ENCODE assay signal across 11 cellular contexts in genomic region chr18:54968231-54968630, GRCh38. TPM values are rescaled to one million over a fixed set of nuclear protein-coding genes. Genes with fewer than 3 reads are reported as not detected.
DNase-seq lines count a peak whose midpoint lies in the region; ATAC-seq, FAIRE-seq and TF ChIP-seq lines count a peak whose summit lies in the region.
"Not testable (repeated sequence)": the region's sequence is repeated elsewhere in the genome, so short reads cannot be mapped to it uniquely, and the experiment has no call there.
"Had no signal": no experiment of that assay in that cellular context is flagged by ENCODE, and none has a peak within 500 bp of the region (broad histone marks: within the 10 kb centered on the region; RNA-seq: fewer than 3 reads in every experiment).

No MANE protein-coding gene starts in this region.

- H3K27ac ChIP-seq in PC-9 = peak overlapping the region; percentile 87
- peak overlapping the region; percentile 61 for H3K27ac ChIP-seq in foreskin keratinocyte
- H3K27ac ChIP-seq in trophoblast cell (ENCODE audit: low read depth, low read length) = peak overlapping the region; percentile 65

- not testable (repeated sequence) for H4K8ac ChIP-seq in trophoblast cell (ENCODE audit: low read depth, low read length)

- TF ChIP-seq CTCF in PC-9 (conservative IDR thresholded peaks at IDR 0.05); foreskin keratinocyte (conservative IDR thresholded peaks at IDR 0.05): not testable (repeated sequence)

- not testable (repeated sequence) for H3K79me1 ChIP-seq in trophoblast cell (ENCODE audit: low read length)

- peak overlapping the region; percentile 37 for H3K4me2 ChIP-seq in PC-9
- not testable (repeated sequence) for H3K4me2 ChIP-seq in trophoblast cell (ENCODE audit: low read length)

- peaks cover 15% of the 10 kb centered on the region for H3K4me1 ChIP-seq in PC-9 (replicated peaks; ENCODE audit: insufficient read depth)
- not testable (repeated sequence) for H3K4me1 ChIP-seq in foreskin keratinocyte; trophoblast cell (ENCODE audit: control insufficient read depth in 1 of 2, insufficient read depth in 2 of 2, low read length in 2 of 2)

- POLR2A ChIA-PET in PC-9 (lab: Charles Lee; ENCODE audit: unreplicated experiment) = not testable (repeated sequence)

- H2AFZ ChIP-seq in PC-9 = peak overlapping the region; percentile 15; the same call in 1 of the 2 replicates
- not testable (repeated sequence) for H2AFZ ChIP-seq in trophoblast cell (ENCODE audit: insufficient read depth, low read length, poor library complexity)

- not testable (repeated sequence) for H4K20me1 ChIP-seq in PC-9 (ENCODE audit: insufficient read depth)

- H2BK120ac ChIP-seq in trophoblast cell (ENCODE audit: insufficient read depth, low read length, poor library complexity) = not testable (repeated sequence)

- ATAC-seq in foreskin keratinocyte = peak; percentile 97

- H3K4me3 ChIP-seq in PC-9; trophoblast cell (ENCODE audit: low read depth, low read length): not testable (repeated sequence)

- H4K12ac ChIP-seq in trophoblast cell (ENCODE audit: low read depth, low read length) = not testable (repeated sequence)

- H3K18ac ChIP-seq in trophoblast cell (ENCODE audit: low read length) = not testable (repeated sequence)

- BruUV-seq in PC-9 (replicated peaks; lab: Mats Ljungman, UMichigan) = not testable (repeated sequence)

- DNase-seq in A172 (ENCODE audit: low spot score) (peak; percentile 61), EL (peak; percentile 63), HS-5 (ENCODE audit: low read depth) (peak; percentile 28), PC-9 (peak; percentile 49 to 88), amniotic stem cell (lab: John Stamatoyannopoulos, UW) (peak; percentile 13), foreskin keratinocyte (peak; percentile 79 to 90), trophoblast cell (peak; percentile 49 to 87)

- not testable (repeated sequence) for H3K14ac ChIP-seq in trophoblast cell (ENCODE audit: low read length)

- H3K23ac ChIP-seq in trophoblast cell (ENCODE audit: low read length) = not testable (repeated sequence)

- not testable (repeated sequence) for H3K9ac ChIP-seq in trophoblast cell (ENCODE audit: low read length)

- H4K91ac ChIP-seq in trophoblast cell (ENCODE audit: low read depth, low read length) = not testable (repeated sequence)

- intact Hi-C loops in PC-9 (cut with micrococcal nuclease; ENCODE audit: unreplicated experiment) = not testable (repeated sequence)

- H2BK5ac ChIP-seq in trophoblast cell (ENCODE audit: low read depth, low read length, poor library complexity) = not testable (repeated sequence)

- H3K79me2 ChIP-seq in PC-9 (ENCODE audit: low read depth); trophoblast cell (ENCODE audit: control insufficient read depth, insufficient read depth, low read length, poor library complexity): not testable (repeated sequence)

- H3K36me3 ChIP-seq in PC-9 (ENCODE audit: low read depth); trophoblast cell (ENCODE audit: control insufficient read depth in 1 of 2, insufficient read depth in 2 of 2, low read length in 2 of 2): not testable (repeated sequence)

- H3F3A ChIP-seq in PC-9 (ENCODE audit: insufficient read depth, low read depth) = peaks cover 16% of the 10 kb centered on the region

- WGBS in trophoblast cell (ENCODE audit: extremely low coverage, insufficient coverage, insufficient read length) = no CpG with 5 or more reads among the region's 9 CpGs

- H2BK12ac ChIP-seq in trophoblast cell (ENCODE audit: low read length) = not testable (repeated sequence)

- CTCF ChIA-PET in PC-9 (lab: Charles Lee) = not testable (repeated sequence)

- not testable (repeated sequence) for H3K4ac ChIP-seq in trophoblast cell (ENCODE audit: low read depth, low read length)

- peak; percentile 70 for FAIRE-seq in endometrium (lab: Jason Lieb, UNC)

- not testable (repeated sequence) for H3K9me3 ChIP-seq in PC-9 (ENCODE audit: insufficient read depth, low read depth); trophoblast cell (ENCODE audit: insufficient read depth, low read depth, low read length)

- not testable (repeated sequence) for H2AK5ac ChIP-seq in trophoblast cell (ENCODE audit: low read length)

- not testable (repeated sequence) for H3K27me3 ChIP-seq in PC-9 (ENCODE audit: insufficient read depth, low read depth); foreskin keratinocyte; trophoblast cell (ENCODE audit: insufficient read depth, low read length)

- H3K9me2 ChIP-seq in PC-9 (ENCODE audit: insufficient read depth) = not testable (repeated sequence)

RNA-seq across cellular contexts. Expression of gene CCDC68, which starts 9.0 kb away (rescaled TPM):
- total RNA-seq in A172 (2014; rRNA removed; shearing (Covaris generic)) = 0.07 TPM in 1 of 2 replicates, not detected in the other
- total RNA-seq in PC-9 (2021) (2.7 and 2.9 TPM in 2 replicates), foreskin keratinocyte (3.9 and 4.0 TPM in 2 replicates)
- 0.78 and 1.4 TPM in 2 replicates for polyA plus RNA-seq in foreskin keratinocyte
- 3.6 and 5.0 TPM in 2 replicates for polyA plus RNA-seq in trophoblast cell (2013)
- total RNA-seq: activated CD8-positive, alpha-beta T cell treated with anti-CD3 and anti-CD28 coated beads for 36 hours; H9; T-helper 17 cell had no signal

Comparison
In these comparisons a context has a peak if more than half of its experiments do, and no peak if none do; other contexts are left out.
1. DNase-seq: peak in every context shown above with its lines; median percentile 84 in foreskin keratinocyte; 68 in PC-9; 68 in trophoblast cell; 63 in EL; 61 in A172; 28 in HS-5; 13 in amniotic stem cell.